Comparison of ENCODE assay signal across 18 cellular contexts in genomic region chr10:92244796-92245195, GRCh38. TPM values are rescaled to one million over a fixed set of nuclear protein-coding genes. Genes with fewer than 3 reads are reported as not detected.
DNase-seq lines count a peak whose midpoint lies in the region; ATAC-seq and TF ChIP-seq lines count a peak whose summit lies in the region.
"Had no signal": no experiment of that assay in that cellular context is flagged by ENCODE, and none has a peak within 500 bp of the region (broad histone marks: within the 10 kb centered on the region; RNA-seq: fewer than 3 reads in every experiment).

No MANE protein-coding gene starts in this region.

- ATAC-seq in GM18870 (IDR thresholded peaks at IDR 0.05; ENCODE audit: unreplicated experiment) (peak; percentile 51), HG02678 (IDR thresholded peaks at IDR 0.05; ENCODE audit: unreplicated experiment) (peak; percentile 37), HG03565 (IDR thresholded peaks at IDR 0.05; ENCODE audit: unreplicated experiment) (peak; percentile 61)
- ATAC-seq: stimulated activated naive CD8-positive, alpha-beta T cell treated with anti-CD3 and anti-CD28 coated beads, Interleukin-15, amount 100 ng/mL, for 72 hours had no signal

- peak; percentile 44 for DNase-seq in GM10266 (ENCODE audit: extremely low spot score)
- no peak for DNase-seq in stimulated activated CD4-positive, alpha-beta T cell treated with anti-CD3 and anti-CD28 coated beads, Interleukin-12 subunit alpha, Interleukin-12 subunit beta, amount 100 ng/mL, for 4 hours
- no peak for DNase-seq in GOT3 (lab: John Stamatoyannopoulos, UW)
- DNase-seq in posterior vena cava (ENCODE audit: low spot score) = no peak
- DNase-seq in T-helper 2 cell treated with Interferon-gamma antibody and Interleukin-4, amounts not matched to agents 5 μg/mL and 100 μg/mL, for 36 hours (ENCODE audit: low spot score) = no peak
- DNase-seq: activated CD4-positive, alpha-beta T cell treated with anti-CD3 and anti-CD28 coated beads, Interleukin-2, amount 50 U/mL, for 1 hour; brain microvascular endothelial cell; DMS 273 treated with DMSO at 0.1 percent for 48 hours; NCI-H1417 treated with DMSO at 0.1 percent for 48 hours; NCI-H226; NK-92 treated with Interleukin-12 subunit alpha and Interleukin-12 subunit beta, amount 100 ng/mL, for 24 hours; stimulated activated naive CD8-positive, alpha-beta T cell treated with anti-CD3 and anti-CD28 coated beads, Interleukin-15, amount 100 ng/mL, for 72 hours had no signal

- TF ChIP-seq CTCF in GM10266 (IDR thresholded peaks at IDR 0.05; ENCODE audit: control insufficient read depth, insufficient read depth, low read depth, missing control alignments) = no peak

- no peak overlapping the region for H3K4me3 Mint-ChIP-seq in T-helper 2 cell treated with Interferon-gamma antibody and Interleukin-4, amounts not matched to agents 5 μg/mL and 100 μg/mL, for 36 hours
- H3K4me3 Mint-ChIP-seq: activated naive CD8-positive, alpha-beta T cell; CD14-positive monocyte; neural progenitor cell; stimulated activated naive CD8-positive, alpha-beta T cell treated with anti-CD3 and anti-CD28 coated beads, Interleukin-15, amount 100 ng/mL, for 72 hours had no signal

- H3K27me3 Mint-ChIP-seq in T-helper 2 cell treated with Interferon-gamma antibody and Interleukin-4, amounts not matched to agents 5 μg/mL and 100 μg/mL, for 36 hours (ENCODE audit: low read depth) = peaks cover 23% of the 10 kb centered on the region
- H3K27me3 Mint-ChIP-seq: activated naive CD8-positive, alpha-beta T cell had no signal

- H3K36me3 Mint-ChIP-seq in T-helper 2 cell treated with Interferon-gamma antibody and Interleukin-4, amounts not matched to agents 5 μg/mL and 100 μg/mL, for 36 hours (ENCODE audit: low read depth) = peaks cover under 1% of the 10 kb centered on the region
- H3K36me3 Mint-ChIP-seq: activated naive CD8-positive, alpha-beta T cell; CD14-positive monocyte; neural progenitor cell had no signal

- intact Hi-C loops in posterior vena cava (cut with DNase I) = no loop called here

- H3K4me1 Mint-ChIP-seq in T-helper 2 cell treated with Interferon-gamma antibody and Interleukin-4, amounts not matched to agents 5 μg/mL and 100 μg/mL, for 36 hours (ENCODE audit: low read depth) = peaks cover 8% of the 10 kb centered on the region

- H3K27ac Mint-ChIP-seq in T-helper 2 cell treated with Interferon-gamma antibody and Interleukin-4, amounts not matched to agents 5 μg/mL and 100 μg/mL, for 36 hours = no peak overlapping the region
- H3K27ac Mint-ChIP-seq: activated naive CD8-positive, alpha-beta T cell; CD14-positive monocyte; neural progenitor cell; stimulated activated naive CD8-positive, alpha-beta T cell treated with anti-CD3 and anti-CD28 coated beads, Interleukin-15, amount 100 ng/mL, for 72 hours had no signal

- H3K9me3 Mint-ChIP-seq in T-helper 2 cell treated with Interferon-gamma antibody and Interleukin-4, amounts not matched to agents 5 μg/mL and 100 μg/mL, for 36 hours = no peaks in the 10 kb centered on the region
- H3K9me3 Mint-ChIP-seq: neural progenitor cell; stimulated activated naive CD8-positive, alpha-beta T cell treated with anti-CD3 and anti-CD28 coated beads, Interleukin-15, amount 100 ng/mL, for 72 hours had no signal

RNA-seq across cellular contexts. Expression of gene CPEB3, which starts 46.1 kb away (rescaled TPM):
- total RNA-seq in posterior vena cava = 1 to 10 TPM; 3.1 to 3.5 TPM

RNA-seq across cellular contexts. Expression of gene MARCHF5, which starts 46.2 kb away (rescaled TPM):
- total RNA-seq in posterior vena cava = 10 to 100 TPM; 20.8 to 24.1 TPM
